Comparison of ENCODE assay signal across 9 cellular contexts in the genomic region with DNA sequence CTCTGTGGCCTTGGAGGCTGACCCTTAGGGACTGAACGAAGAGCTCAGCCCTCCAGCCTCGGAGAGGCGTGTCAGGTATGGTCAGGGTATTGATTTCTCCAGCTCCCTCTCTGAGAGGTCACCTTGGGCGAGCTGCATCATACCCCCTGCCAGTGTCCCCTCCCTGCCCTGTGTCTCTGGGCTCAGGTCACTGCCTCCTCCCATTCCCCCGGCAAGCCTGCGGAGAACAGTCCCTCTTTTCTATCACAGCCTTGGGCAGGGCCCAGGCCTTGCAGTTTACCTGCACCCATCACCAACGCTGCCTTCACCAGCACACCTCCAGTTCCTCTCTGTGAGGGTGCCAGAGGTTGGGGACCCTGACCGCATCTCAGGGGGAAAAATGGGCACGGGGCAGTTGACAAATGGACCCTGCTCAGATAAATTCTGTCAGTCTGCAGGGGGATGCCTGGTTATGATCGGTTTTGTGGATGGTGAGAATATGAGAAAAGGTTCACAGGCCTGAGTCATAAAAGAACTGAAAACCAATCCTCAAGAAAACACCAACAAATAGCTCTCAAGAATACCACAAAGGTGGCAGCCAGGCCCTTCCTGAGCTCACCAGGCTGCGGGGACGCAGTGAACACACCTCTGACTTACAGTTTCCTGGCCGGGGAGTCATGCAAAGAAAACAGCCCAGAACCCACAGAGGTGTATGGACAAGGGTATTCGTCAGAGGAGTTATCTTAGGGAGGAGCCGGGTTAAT. TPM values are rescaled to one million over a fixed set of nuclear protein-coding genes. Genes with fewer than 3 reads are reported as not detected.
DNase-seq lines count a peak whose midpoint lies in the region; ATAC-seq and TF ChIP-seq lines count a peak whose summit lies in the region.
"Had no signal": no experiment of that assay in that cellular context is flagged by ENCODE, and none has a peak within 500 bp of the region (broad histone marks: within the 10 kb centered on the region; RNA-seq: fewer than 3 reads in every experiment).

No MANE protein-coding gene starts in this region.

- ATAC-seq in stimulated activated memory B cell treated with anti-CD40 and anti-IgM and Interleukin-4, amounts not matched to agents 10 μg/mL and 1 μg/mL and 100 μg/mL, for 72 hours, result peak; percentile 82

- H3K4me1 ChIP-seq in left ventricle myocardium inferior, result peaks cover 5% of the 10 kb centered on the region

- peaks cover 8% of the 10 kb centered on the region for H3K4me1 Mint-ChIP-seq in stimulated activated memory B cell treated with anti-CD40 and anti-IgM and Interleukin-4, amounts not matched to agents 10 μg/mL and 1 μg/mL and 100 μg/mL, for 72 hours

- H3K9me3 ChIP-seq in left ventricle myocardium inferior (replicated peaks), result no peaks in the 10 kb centered on the region

- no peak overlapping the region for H3K27ac ChIP-seq in left ventricle myocardium inferior (replicated peaks)

- DNase-seq in activated gamma-delta T cell treated with Interleukin-2 at 50 U/mL for 16 hours, result peak; percentile 75
- DNase-seq in activated gamma-delta T cell (lab: John Stamatoyannopoulos, UW), result no peak
- peak; percentile 81 for DNase-seq in activated CD4-positive, alpha-beta T cell treated with anti-CD3 and anti-CD28 coated beads for 48 hours
- DNase-seq in left ventricle myocardium inferior, result peak; percentile 13
- no peak for DNase-seq in occipital lobe (lab: John Stamatoyannopoulos, UW)
- no peak for DNase-seq in NCI-H1417 treated with DMSO at 0.1 percent for 48 hours (lab: John Stamatoyannopoulos, UW)
- DNase-seq in MV-4-11 (lab: John Stamatoyannopoulos, UW), result no peak

- H3K36me3 ChIP-seq in left ventricle myocardium inferior, result no peaks in the 10 kb centered on the region

- intact Hi-C loops in left ventricle myocardium inferior (cut with micrococcal nuclease), result no loop called here

- TF ChIP-seq CTCF in left ventricle myocardium inferior (IDR thresholded peaks at IDR 0.05; ENCODE audit: borderline replicate concordance), result no peak

- H3K36me3 Mint-ChIP-seq in stimulated activated memory B cell treated with anti-CD40 and anti-IgM and Interleukin-4, amounts not matched to agents 10 μg/mL and 1 μg/mL and 100 μg/mL, for 72 hours, result no peaks in the 10 kb centered on the region
- H3K36me3 Mint-ChIP-seq: type B pancreatic cell had no signal

- H3K27ac Mint-ChIP-seq in stimulated activated memory B cell treated with anti-CD40 and anti-IgM and Interleukin-4, amounts not matched to agents 10 μg/mL and 1 μg/mL and 100 μg/mL, for 72 hours, result no peak overlapping the region
- H3K27ac Mint-ChIP-seq: type B pancreatic cell had no signal

- H3K9me3 Mint-ChIP-seq in stimulated activated memory B cell treated with anti-CD40 and anti-IgM and Interleukin-4, amounts not matched to agents 10 μg/mL and 1 μg/mL and 100 μg/mL, for 72 hours, result no peaks in the 10 kb centered on the region
- H3K9me3 Mint-ChIP-seq: type B pancreatic cell had no signal

- peaks cover 28% of the 10 kb centered on the region for H3K27me3 Mint-ChIP-seq in stimulated activated memory B cell treated with anti-CD40 and anti-IgM and Interleukin-4, amounts not matched to agents 10 μg/mL and 1 μg/mL and 100 μg/mL, for 72 hours
- H3K27me3 Mint-ChIP-seq: type B pancreatic cell had no signal

- H3K4me3 Mint-ChIP-seq in stimulated activated memory B cell treated with anti-CD40 and anti-IgM and Interleukin-4, amounts not matched to agents 10 μg/mL and 1 μg/mL and 100 μg/mL, for 72 hours, result no peak overlapping the region
- H3K4me3 Mint-ChIP-seq: type B pancreatic cell had no signal

- no peak overlapping the region for H3K4me3 ChIP-seq in left ventricle myocardium inferior

- H3K27me3 ChIP-seq in left ventricle myocardium inferior (ENCODE audit: low read depth), result no peaks in the 10 kb centered on the region

RNA-seq across cellular contexts. Expression of a gene that starts 24.7 kb away (rescaled TPM):
- 57.1 TPM for total RNA-seq in left ventricle myocardium inferior
- 6.6 TPM for total RNA-seq in occipital lobe

Comparison
In these comparisons a context has a peak if more than half of its experiments do, and no peak if none do; other contexts are left out.
1. DNase-seq: peak in activated gamma-delta T cell treated with Interleukin-2 at 50 U/mL for 16 hours (single experiment), activated CD4-positive, alpha-beta T cell treated with anti-CD3 and anti-CD28 coated beads for 48 hours (single experiment) and left ventricle myocardium inferior (single experiment); none in activated gamma-delta T cell (single experiment), occipital lobe (single experiment), NCI-H1417 treated with DMSO at 0.1 percent for 48 hours (single experiment) and MV-4-11 (single experiment).